In the genomic region with DNA sequence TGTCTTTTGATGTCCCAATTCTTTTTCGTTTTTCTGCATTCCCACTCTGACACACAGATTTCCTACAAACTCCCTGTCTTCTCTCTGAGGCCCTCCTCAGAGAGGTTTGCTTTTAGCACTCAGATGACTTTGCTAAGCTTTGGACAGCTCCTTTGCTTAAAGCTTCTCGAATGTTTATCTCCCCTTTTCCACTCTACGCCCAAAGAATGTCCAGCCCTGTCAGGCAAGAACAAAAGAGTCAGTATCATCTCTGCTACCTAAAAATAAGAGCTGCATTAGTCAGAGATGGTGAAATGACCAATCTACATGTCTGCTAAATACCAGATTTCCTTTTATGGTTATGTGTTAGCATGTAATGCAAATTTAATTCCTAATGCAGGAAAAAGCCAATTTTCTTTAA, we compare ENCODE assay signal across 13 cellular contexts.
DNase-seq lines count a peak whose midpoint lies in the region; ATAC-seq and TF ChIP-seq lines count a peak whose summit lies in the region.
"Had no signal": no experiment of that assay in that cellular context is flagged by ENCODE, and none has a peak within 500 bp of the region (broad histone marks: within the 10 kb centered on the region; RNA-seq: fewer than 3 reads in every experiment).

No MANE protein-coding gene starts in this region.

- no peak for TF ChIP-seq CTCF in choroid plexus epithelial cell (conservative IDR thresholded peaks at IDR 0.05; ENCODE audit: low read depth, low read length)

- DNase-seq in NCI-H82 (lab: John Stamatoyannopoulos, UW) (peak; percentile 14), NCI-H82 treated with DMSO at 0.1 percent for 48 hours (lab: John Stamatoyannopoulos, UW; ENCODE audit: unreplicated experiment) (no peak), choroid plexus epithelial cell (ENCODE audit: low read depth) (peak; percentile 87), islet precursor cell (peak; percentile 77), superior temporal gyrus (ENCODE audit: extremely low spot score) (peak; percentile 66), NCI-H2081 (lab: John Stamatoyannopoulos, UW) (no peak)
- DNase-seq: 8988T; activated CD8-positive, alpha-beta memory T cell treated with anti-CD3 and anti-CD28 coated beads, Interleukin-2, amount 50 U/mL, for 4 hours; natural killer cell; NCI-H187 treated with DMSO at 0.1 percent for 48 hours had no signal

- H3K4me3 ChIP-seq in choroid plexus epithelial cell (ENCODE audit: low read depth, low read length), result no peak overlapping the region
- H3K4me3 ChIP-seq: SK-N-MC had no signal

- no peak for ATAC-seq in HG03139 (IDR thresholded peaks at IDR 0.05; ENCODE audit: unreplicated experiment)
- ATAC-seq in GM18498 (IDR thresholded peaks at IDR 0.05; ENCODE audit: unreplicated experiment), result no peak
- ATAC-seq: natural killer cell had no signal

Comparison
In these comparisons a context has a peak if more than half of its experiments do, and no peak if none do; other contexts are left out.
1. DNase-seq: peak in NCI-H82 (single experiment), choroid plexus epithelial cell (single experiment), islet precursor cell (single experiment) and superior temporal gyrus (single experiment); none in NCI-H82 treated with DMSO at 0.1 percent for 48 hours (single experiment) and NCI-H2081 (0 of 2).